ENCODE assay signal across 8 cellular contexts in genomic region chr18:8609711-8610441, GRCh38. TPM values are rescaled to one million over a fixed set of nuclear protein-coding genes. Genes with fewer than 3 reads are reported as not detected.
DNase-seq lines count a peak whose midpoint lies in the region; ATAC-seq and TF ChIP-seq lines count a peak whose summit lies in the region.

No MANE protein-coding gene starts in this region.

- in situ Hi-C loops in GM13976 (cut with MboI; ENCODE audit: low sequenced_read_pairs, unreplicated experiment): no loop called here

- H3K36me3 ChIP-seq in mucosa of descending colon (ENCODE audit: low read depth): no peaks in the 10 kb centered on the region
- peaks cover 0 to 3% (median 0%) of the 10 kb centered on the region in 4 donors for H3K36me3 ChIP-seq in upper lobe of left lung

- ATAC-seq in HG02973 (IDR thresholded peaks at IDR 0.05; ENCODE audit: unreplicated experiment) (peak; percentile 15), SK-N-SH treated with all-trans-retinoic acid at 6 μM for 48 hours (peak; percentile 60), mucosa of descending colon (peak; percentile 32), upper lobe of left lung (ENCODE audit: low FRiP score in 2 of 2) (peak in 1 of 2 donors; percentile 19)

- H3K4me3 ChIP-seq in mucosa of descending colon: peak overlapping the region; percentile 75
- H3K4me3 ChIP-seq in upper lobe of left lung: peak overlapping the region; percentile 86 to 98 (median 91)

- H3K4me3 Mint-ChIP-seq in dendritic cell treated with granulocyte-macrophage colony-stimulating factor and Interleukin-4, amounts not matched to agents 40 ng/mL and 50 ng/mL, for 4 days: peak overlapping the region; percentile 84

- peak; percentile 58 for DNase-seq in NCI-H2227 (lab: John Stamatoyannopoulos, UW; ENCODE audit: unreplicated experiment)
- DNase-seq in NCI-H2227 treated with DMSO at 0.1 percent for 48 hours (lab: John Stamatoyannopoulos, UW): no peak
- peak; percentile 26 to 57 (median 53) for DNase-seq in mucosa of descending colon
- DNase-seq in upper lobe of left lung: peak in 1 of 2 donors; percentile 86
- no peak for DNase-seq in GM13976 (ENCODE audit: low spot score)

- H3K4me1 ChIP-seq in mucosa of descending colon (ENCODE audit: low read depth) (peaks cover 17% of the 10 kb centered on the region), upper lobe of left lung (peaks cover 29 to 46% (median 34%) of the 10 kb centered on the region in 4 donors)

- WGBS in upper lobe of left lung, 2 donors: 1 to 2% methylated on average over 9 to 33 of the region's 66 CpGs

- peaks cover 24% of the 10 kb centered on the region for H3K36me3 Mint-ChIP-seq in dendritic cell treated with granulocyte-macrophage colony-stimulating factor and Interleukin-4, amounts not matched to agents 40 ng/mL and 50 ng/mL, for 4 days (ENCODE audit: low read depth)

- peak overlapping the region; percentile 66 to 85 (median 75) for H3K27ac ChIP-seq in upper lobe of left lung

- no peaks in the 10 kb centered on the region for H3K9me3 Mint-ChIP-seq in dendritic cell treated with granulocyte-macrophage colony-stimulating factor and Interleukin-4, amounts not matched to agents 40 ng/mL and 50 ng/mL, for 4 days

- no peaks in the 10 kb centered on the region for H3K27me3 ChIP-seq in upper lobe of left lung

- peaks cover 8% of the 10 kb centered on the region for H3K27me3 Mint-ChIP-seq in dendritic cell treated with granulocyte-macrophage colony-stimulating factor and Interleukin-4, amounts not matched to agents 40 ng/mL and 50 ng/mL, for 4 days

- no peak for TF ChIP-seq POLR2A in upper lobe of left lung (IDR thresholded peaks at IDR 0.05)

- H3K27ac Mint-ChIP-seq in dendritic cell treated with granulocyte-macrophage colony-stimulating factor and Interleukin-4, amounts not matched to agents 40 ng/mL and 50 ng/mL, for 4 days: peak overlapping the region; percentile 87

- no peak for TF ChIP-seq CTCF in mucosa of descending colon (IDR thresholded peaks at IDR 0.05)
- no peak for TF ChIP-seq CTCF in upper lobe of left lung (IDR thresholded peaks at IDR 0.05)
- TF ChIP-seq CTCF in GM13976 (IDR thresholded peaks at IDR 0.05; ENCODE audit: borderline replicate concordance, control extremely low read depth, extremely low read depth, insufficient read depth, missing control alignments): no peak

- no peak for TF ChIP-seq EP300 in upper lobe of left lung (IDR thresholded peaks at IDR 0.05)

- H3K9me3 ChIP-seq in mucosa of descending colon (no peaks in the 10 kb centered on the region), upper lobe of left lung (no peaks in the 10 kb centered on the region)

- intact Hi-C loops in dendritic cell treated with granulocyte-macrophage colony-stimulating factor and Interleukin-4, amounts not matched to agents 40 ng/mL and 50 ng/mL, for 4 days (cut with micrococcal nuclease): loop anchor here (10.0 kb wide), 2 partner anchors 85 to 95 kb away; partner anchors contain the start of gene MTCL1
- intact Hi-C loops in mucosa of descending colon (cut with DNase I, micrococcal nuclease): no loop called here

- peaks cover 34% of the 10 kb centered on the region for H3K4me1 Mint-ChIP-seq in dendritic cell treated with granulocyte-macrophage colony-stimulating factor and Interleukin-4, amounts not matched to agents 40 ng/mL and 50 ng/mL, for 4 days (ENCODE audit: low read depth)

TF ChIP-seq in SK-N-SH treated with all-trans-retinoic acid at 6 μM for 48 hours, 23 proteins besides CTCF, POLR2A, EP300 and RAD21:
- TF ChIP-seq SNAI2 (CRISPR knock-in tag; IDR thresholded peaks at IDR 0.05): no peak
- TF ChIP-seq OSR1 (CRISPR knock-in tag; IDR thresholded peaks at IDR 0.05): no peak
- TF ChIP-seq ARNTL (CRISPR knock-in tag; IDR thresholded peaks at IDR 0.05; ENCODE audit: borderline replicate concordance, low read depth): no peak
- no peak for TF ChIP-seq CSDC2 (CRISPR knock-in tag; IDR thresholded peaks at IDR 0.05)

RNA-seq across cellular contexts. Expression of gene RAB12, which starts 0.6 kb away (rescaled TPM):
- total RNA-seq in mucosa of descending colon (10 to 100 TPM; 14.2 to 48.2 (median 20.2) TPM), upper lobe of left lung (10 to 100 TPM; 24.1 to 88.6 (median 44.1) TPM)

Comparison
In these comparisons a context has a peak if more than half of its experiments do, and no peak if none do; other contexts are left out.
1. DNase-seq: peak in NCI-H2227 (single experiment) and mucosa of descending colon (3 of 3); none in NCI-H2227 treated with DMSO at 0.1 percent for 48 hours (single experiment) and GM13976 (single experiment).